Comparison of ENCODE assay signal across 8 cellular contexts in genomic region chr1:42846257-42847110, GRCh38. TPM values are rescaled to one million over a fixed set of nuclear protein-coding genes. Genes with fewer than 3 reads are reported as not detected.
DNase-seq lines count a peak whose midpoint lies in the region; ATAC-seq and TF ChIP-seq lines count a peak whose summit lies in the region.

TSS of gene ZNF691 (plus strand) at chr1:42846613. CDS start at chr1:42849659, 3,046 bp downstream.

- H3K4me3 Mint-ChIP-seq in dendritic cell treated with granulocyte-macrophage colony-stimulating factor and Interleukin-4, amounts not matched to agents 40 ng/mL and 50 ng/mL, for 4 days = peak within 1 kb of the TSS; percentile 86

- H3K36me3 Mint-ChIP-seq in dendritic cell treated with granulocyte-macrophage colony-stimulating factor and Interleukin-4, amounts not matched to agents 40 ng/mL and 50 ng/mL, for 4 days (ENCODE audit: low read depth) = peaks cover 59% of the 10 kb centered on the region

- H3K27ac ChIP-seq in C4-2B (peak within 1 kb of the TSS; percentile 76), left lung (peak within 1 kb of the TSS; percentile 66 to 80)

- H3K27ac Mint-ChIP-seq in dendritic cell treated with granulocyte-macrophage colony-stimulating factor and Interleukin-4, amounts not matched to agents 40 ng/mL and 50 ng/mL, for 4 days = peak within 1 kb of the TSS; percentile 81

- peak within 1 kb of the TSS; percentile 91 to 98 for H3K4me3 ChIP-seq in left lung

- no peaks in the 10 kb centered on the region for H3K9me3 ChIP-seq in left lung

- ATAC-seq in GM19324 (IDR thresholded peaks at IDR 0.05; ENCODE audit: low FRiP score, unreplicated experiment) (peak; percentile 82), HG03469 (IDR thresholded peaks at IDR 0.05; ENCODE audit: unreplicated experiment) (peak; percentile 83), left lung (peak; percentile 99)

- peaks cover 0 to 29% of the 10 kb centered on the region in 2 donors for H3K36me3 ChIP-seq in left lung

- TF ChIP-seq CTCF in C4-2B (conservative IDR thresholded peaks at IDR 0.05) = peak; percentile 65
- peak; percentile 31 to 45 for TF ChIP-seq CTCF in left lung (IDR thresholded peaks at IDR 0.05)

- H3K4me1 ChIP-seq in left lung = peaks cover 12 to 32% of the 10 kb centered on the region in 2 donors

- DNase-seq in NCI-H526 (lab: John Stamatoyannopoulos, UW) (peak; percentile 99), left lung (peak; percentile 93 to 95)
- DNase-seq in activated CD4-positive, alpha-beta T cell treated with anti-CD3 and anti-CD28 coated beads, Interleukin-2, amount 50 U/mL, for 1 hour = peak; percentile 85
- peak; percentile 77 to 80 for DNase-seq in stimulated activated CD4-positive, alpha-beta T cell treated with anti-CD3 and anti-CD28 coated beads, Interleukin-2, amount 100 ng/mL, for 48 hours

- intact Hi-C loops in dendritic cell treated with granulocyte-macrophage colony-stimulating factor and Interleukin-4, amounts not matched to agents 40 ng/mL and 50 ng/mL, for 4 days (cut with micrococcal nuclease) = loop anchor here (1.0 kb wide), 1 partner anchor 30 kb away; no protein-coding TSS in a partner anchor
- intact Hi-C loops in left lung (cut with DNase I) = no loop called here

- no peaks in the 10 kb centered on the region for H3K27me3 Mint-ChIP-seq in dendritic cell treated with granulocyte-macrophage colony-stimulating factor and Interleukin-4, amounts not matched to agents 40 ng/mL and 50 ng/mL, for 4 days

- H3K9me3 Mint-ChIP-seq in dendritic cell treated with granulocyte-macrophage colony-stimulating factor and Interleukin-4, amounts not matched to agents 40 ng/mL and 50 ng/mL, for 4 days = no peaks in the 10 kb centered on the region

- H3K4me1 Mint-ChIP-seq in dendritic cell treated with granulocyte-macrophage colony-stimulating factor and Interleukin-4, amounts not matched to agents 40 ng/mL and 50 ng/mL, for 4 days (ENCODE audit: low read depth) = peaks cover 39% of the 10 kb centered on the region

- H3K27me3 ChIP-seq in left lung = no peaks in the 10 kb centered on the region

RNA-seq across cellular contexts. Expression of gene ZNF691, which starts in this region (rescaled TPM):
- total RNA-seq in left lung = 10 to 100 TPM in 1 of 2 donors, 1 to 10 TPM in 1; 9.9 to 10.3 TPM

Comparison
In these comparisons a context has a peak if more than half of its experiments do, and no peak if none do; other contexts are left out.
1. Peak in every context shown above with its lines: DNase-seq, ATAC-seq, H3K4me3 ChIP-seq and H3K27ac ChIP-seq.